Comparison of ENCODE assay signal across 20 cellular contexts in genomic region chr2:31931916-31932315, GRCh38.
"Had no signal": no experiment of that assay in that cellular context is flagged by ENCODE, and none has a peak within 500 bp of the region (broad histone marks: within the 10 kb centered on the region; RNA-seq: fewer than 3 reads in every experiment).

No MANE protein-coding gene starts in this region.

- H3K36me3 ChIP-seq: cardiac muscle cell, left ventricle myocardium inferior, right atrium auricular region, thyroid gland had no signal

- H3K27me3 ChIP-seq: cardiac muscle cell, hepatocyte, right atrium auricular region, thyroid gland had no signal

- DNase-seq: activated CD4-positive, alpha-beta memory T cell treated with anti-CD3 and anti-CD28 coated beads, Interleukin-2, amount 10 ng/mL, durations not matched to agents 7 days and 5 days; activated CD4-positive, alpha-beta T cell treated with anti-CD3 and anti-CD28 coated beads, Interleukin-2, amount 10 ng/mL, durations not matched to agents 24 days and 14 days; activated effector memory CD4-positive, alpha-beta T cell treated with anti-CD3 and anti-CD28 coated beads, Interleukin-2, amount 50 U/mL, for 16 hours; activated naive CD4-positive, alpha-beta T cell treated with anti-CD3 and anti-CD28 coated beads, Interleukin-2, amount 10 ng/mL, durations not matched to agents 7 days and 5 days; activated T-cell treated with anti-CD3 and anti-CD28 coated beads for 4 hours; effector CD8-positive, alpha-beta T cell; erythroblast; foreskin melanocyte; immature natural killer cell; left ventricle myocardium inferior; natural killer cell; psoas muscle; stimulated activated CD4-positive, alpha-beta T cell treated with anti-CD3 and anti-CD28 coated beads, Interleukin-4, amount 100 ng/mL, for 24 hours; stimulated activated naive CD8-positive, alpha-beta T cell treated with anti-CD3 and anti-CD28 coated beads, Interleukin-15, Interleukin-2, amounts not matched to agents 100 U/mL and 50 U/mL, for 24 hours; substantia nigra; thyroid gland had no signal

- H3K4me3 ChIP-seq: cardiac muscle cell, hepatocyte, left ventricle myocardium inferior, psoas muscle, right atrium auricular region, thyroid gland had no signal

- H3K9me3 ChIP-seq: left ventricle myocardium inferior, psoas muscle, right atrium auricular region, thyroid gland had no signal

- H3K27ac ChIP-seq: cardiac muscle cell, hepatocyte, left ventricle myocardium inferior, psoas muscle, right atrium auricular region, thyroid gland, VCaP had no signal

- ATAC-seq: psoas muscle; stimulated activated naive CD8-positive, alpha-beta T cell treated with anti-CD3 and anti-CD28 coated beads, Interleukin-15, Interleukin-2, amounts not matched to agents 100 U/mL and 50 U/mL, for 24 hours had no signal

- H3K4me1 ChIP-seq: psoas muscle, right atrium auricular region, thyroid gland had no signal
